23 cellular contexts compared by ENCODE assay signal in genomic region chr1:21635138-21635535, GRCh38. TPM values are rescaled to one million over a fixed set of nuclear protein-coding genes. Genes with fewer than 3 reads are reported as not detected.
A peak's percentile ranks its signal among the peaks of the same experiment; 100 is the strongest.
DNase-seq lines count a peak whose midpoint lies in the region; ATAC-seq and TF ChIP-seq lines count a peak whose summit lies in the region.
"Had no signal": no experiment of that assay in that cellular context is flagged by ENCODE, and none has a peak within 500 bp of the region (broad histone marks: within the 10 kb centered on the region; RNA-seq: fewer than 3 reads in every experiment).

No MANE protein-coding gene starts in this region.

- H4K5ac ChIP-seq in H9 (ENCODE audit: insufficient read length, low read depth, low read length), result no peak overlapping the region

- H3K36me3 ChIP-seq in body of pancreas (replicated peaks in 1 of 2; ENCODE audit: insufficient read depth in 1 of 2, low read depth in 2 of 2) (no peaks in the 10 kb centered on the region), stomach (no peaks in the 10 kb centered on the region), SJCRH30 (no peaks in the 10 kb centered on the region)
- H3K36me3 ChIP-seq: brain microvascular endothelial cell, ovary, sigmoid colon had no signal

- intact Hi-C loops in body of pancreas (cut with DNase I), result no loop called here
- intact Hi-C loops in stomach (cut with DNase I; ENCODE audit: low total_unique reads), result no loop called here

- H3K23ac ChIP-seq in H9 (ENCODE audit: insufficient read length, low read depth, low read length), result no peak overlapping the region

- DNase-seq in H9, result no peak
- no peak for DNase-seq in body of pancreas
- DNase-seq in kidney tubule cell (ENCODE audit: low spot score), result peak; percentile 84
- DNase-seq in stomach, result no peak
- no peak for DNase-seq in NCI-H748 (lab: John Stamatoyannopoulos, UW; ENCODE audit: unreplicated experiment)
- no peak for DNase-seq in SJCRH30
- no peak for DNase-seq in KG1 (lab: John Stamatoyannopoulos, UW)
- no peak for DNase-seq in NCI-H2196 (lab: John Stamatoyannopoulos, UW; ENCODE audit: unreplicated experiment)
- DNase-seq: activated B cell treated with CpG ODN at 0.5 μM for 24 hours; activated CD4-positive, alpha-beta memory T cell treated with anti-CD3 and anti-CD28 coated beads for 36 hours; activated effector memory CD4-positive, alpha-beta T cell treated with Interleukin-2 at 50 U/mL for 16 hours; activated naive CD8-positive, alpha-beta T cell treated with anti-CD3 and anti-CD28 coated beads, Interleukin-2, amount 10 ng/mL, durations not matched to agents 7 days and 5 days; brain microvascular endothelial cell; DND-41; left cardiac atrium; naive thymus-derived CD4-positive, alpha-beta T cell; NCI-H1417; NCI-H510A; ovary; sigmoid colon; stimulated activated CD4-positive, alpha-beta T cell treated with anti-CD3 and anti-CD28 coated beads, Interleukin-15, amount 100 ng/mL, for 24 hours; stimulated activated CD8-positive, alpha-beta memory T cell treated with anti-CD3 and anti-CD28 coated beads, Interleukin-4, amount 100 ng/mL, for 48 hours had no signal

- H3K79me1 ChIP-seq in H9 (ENCODE audit: insufficient read depth, low read depth, low read length, poor library complexity, severe bottlenecking), result no peaks in the 10 kb centered on the region

- peak overlapping the region in 2 of 3 experiments; percentile 33 to 57; a peak in 3 of 7 replicates for H3K27ac Mint-ChIP-seq in H9
- H3K27ac Mint-ChIP-seq: activated B cell treated with CpG ODN at 0.5 μM for 24 hours; activated CD4-positive, alpha-beta memory T cell treated with anti-CD3 and anti-CD28 coated beads for 36 hours; activated naive CD8-positive, alpha-beta T cell treated with anti-CD3 and anti-CD28 coated beads, Interleukin-2, amount 10 ng/mL, durations not matched to agents 7 days and 5 days; naive thymus-derived CD4-positive, alpha-beta T cell had no signal

- H3K23me2 ChIP-seq in H9 (ENCODE audit: insufficient read length, low read depth, low read length, poor library complexity, severe bottlenecking), result no peaks in the 10 kb centered on the region

- H3K9me3 Mint-ChIP-seq in H9, result no peaks in the 10 kb centered on the region
- H3K9me3 Mint-ChIP-seq: activated B cell treated with CpG ODN at 0.5 μM for 24 hours; activated CD4-positive, alpha-beta memory T cell treated with anti-CD3 and anti-CD28 coated beads for 36 hours; activated naive CD8-positive, alpha-beta T cell treated with anti-CD3 and anti-CD28 coated beads, Interleukin-2, amount 10 ng/mL, durations not matched to agents 7 days and 5 days had no signal

- H3K4me1 ChIP-seq in H9 (ENCODE audit: insufficient read depth, low read length) (no peaks in the 10 kb centered on the region; the same call in 1 of the 2 replicates), body of pancreas (peaks cover 84% of the 10 kb centered on the region), stomach (peaks cover 33 to 58% (median 51%) of the 10 kb centered on the region in 4 donors), SJCRH30 (peaks cover 30% of the 10 kb centered on the region)
- H3K4me1 ChIP-seq: sigmoid colon had no signal

- no peak for TF ChIP-seq EP300 in stomach (IDR thresholded peaks at IDR 0.05)

- H3K18ac ChIP-seq in H9 (ENCODE audit: insufficient read length, low read depth, low read length), result no peak overlapping the region

- no peak overlapping the region for H3K4ac ChIP-seq in H9 (ENCODE audit: low read depth, low read length)

- H3K36me3 Mint-ChIP-seq in H9 (ENCODE audit: insufficient read depth in 1 of 3, low read depth in 3 of 3), result no peaks in the 10 kb centered on the region
- H3K36me3 Mint-ChIP-seq: activated CD4-positive, alpha-beta memory T cell treated with anti-CD3 and anti-CD28 coated beads for 36 hours; activated naive CD8-positive, alpha-beta T cell treated with anti-CD3 and anti-CD28 coated beads, Interleukin-2, amount 10 ng/mL, durations not matched to agents 7 days and 5 days; naive thymus-derived CD4-positive, alpha-beta T cell had no signal

- H2BK12ac ChIP-seq in H9 (ENCODE audit: insufficient read length, low read depth, low read length), result no peak overlapping the region

- no peak overlapping the region for H2AFZ ChIP-seq in H9 (ENCODE audit: low read length)

- H3K27ac ChIP-seq in H9 (ENCODE audit: insufficient read length, low read depth, low read length) (no peak overlapping the region), body of pancreas (peak overlapping the region; percentile 79 to 96 (median 86)), stomach (peak overlapping the region; percentile 39 to 85 (median 78)), SJCRH30 (no peak overlapping the region)
- H3K27ac ChIP-seq: brain microvascular endothelial cell, ovary, sigmoid colon had no signal

- H3K56ac ChIP-seq in H9 (ENCODE audit: insufficient read length, low read depth, low read length), result no peak overlapping the region

- H3T11ph ChIP-seq in H9 (ENCODE audit: low read length), result no peak overlapping the region

- H2BK20ac ChIP-seq in H9 (ENCODE audit: low read depth, low read length, poor library complexity, severe bottlenecking), result no peak overlapping the region

- H3K79me2 ChIP-seq in H9 (ENCODE audit: insufficient read depth, low read length), result no peaks in the 10 kb centered on the region

- peaks cover 38 to 57% of the 10 kb centered on the region in 2 experiments for H3K4me1 Mint-ChIP-seq in H9
- H3K4me1 Mint-ChIP-seq: activated B cell treated with CpG ODN at 0.5 μM for 24 hours; activated naive CD8-positive, alpha-beta T cell treated with anti-CD3 and anti-CD28 coated beads, Interleukin-2, amount 10 ng/mL, durations not matched to agents 7 days and 5 days had no signal

- no peak overlapping the region for H3K4me3 Mint-ChIP-seq in H9
- H3K4me3 Mint-ChIP-seq: activated B cell treated with CpG ODN at 0.5 μM for 24 hours; activated CD4-positive, alpha-beta memory T cell treated with anti-CD3 and anti-CD28 coated beads for 36 hours; activated naive CD8-positive, alpha-beta T cell treated with anti-CD3 and anti-CD28 coated beads, Interleukin-2, amount 10 ng/mL, durations not matched to agents 7 days and 5 days; naive thymus-derived CD4-positive, alpha-beta T cell had no signal

- no peaks in the 10 kb centered on the region; the same call in 1 of the 2 replicates for H3K27me3 Mint-ChIP-seq in H9 (ENCODE audit: low read depth)

- no peak overlapping the region for H2BK15ac ChIP-seq in H9 (ENCODE audit: low read depth, low read length)

- H4K20me1 ChIP-seq in H9 (ENCODE audit: control insufficient read depth, insufficient read depth, insufficient read length), result no peaks in the 10 kb centered on the region

- H3K27me3 ChIP-seq in H9 (ENCODE audit: insufficient read depth, low read length) (no peaks in the 10 kb centered on the region), body of pancreas (no peaks in the 10 kb centered on the region), stomach (peaks cover 0 to 32% (median 0%) of the 10 kb centered on the region in 3 donors), SJCRH30 (no peaks in the 10 kb centered on the region)
- H3K27me3 ChIP-seq: ovary had no signal

- H2BK120ac ChIP-seq in H9 (ENCODE audit: low read depth, low read length, poor library complexity, severe bottlenecking), result no peak overlapping the region

- H3K14ac ChIP-seq in H9 (ENCODE audit: insufficient read depth, low read length), result no peak overlapping the region; the same call in 1 of the 2 replicates

- no peak overlapping the region for H3K4me3 ChIP-seq in body of pancreas
- no peak overlapping the region for H3K4me3 ChIP-seq in stomach
- no peak overlapping the region for H3K4me3 ChIP-seq in SJCRH30
- H3K4me3 ChIP-seq: GM12878, ovary, sigmoid colon had no signal

- H4K91ac ChIP-seq in H9 (ENCODE audit: insufficient read length, low read depth, low read length), result no peak overlapping the region

- no peak overlapping the region for H2BK5ac ChIP-seq in H9 (ENCODE audit: insufficient read length, low read length)

- H3K9me3 ChIP-seq in H9 (ENCODE audit: control insufficient read depth, low read depth, low read length) (no peaks in the 10 kb centered on the region), body of pancreas (no peaks in the 10 kb centered on the region), stomach (no peaks in the 10 kb centered on the region), SJCRH30 (replicated peaks) (no peaks in the 10 kb centered on the region)
- H3K9me3 ChIP-seq: ovary, sigmoid colon had no signal

- no peak for ATAC-seq in body of pancreas
- ATAC-seq: GM12878; left cardiac atrium; naive thymus-derived CD4-positive, alpha-beta T cell had no signal

- H3K9ac ChIP-seq in H9 (ENCODE audit: extremely low read depth, insufficient read length, low read length), result no peak overlapping the region

- H3K4me2 ChIP-seq in H9 (ENCODE audit: insufficient read depth, insufficient read length, low read length), result no peak overlapping the region

- TF ChIP-seq POLR2A in body of pancreas (IDR thresholded peaks at IDR 0.05) (no peak), stomach (IDR thresholded peaks at IDR 0.05) (no peak)

- no peak overlapping the region for H2AK5ac ChIP-seq in H9 (ENCODE audit: insufficient read length, low read length)

- WGBS in H9 (ENCODE audit: extremely low coverage, insufficient read length, low lambda C conversion rate), result no CpG with 5 or more reads among the region's 7 CpGs
- 79% methylated on average over 5 to 7 of the region's 7 CpGs for WGBS in body of pancreas, 2 donors
- WGBS in stomach, 5 donors, result 64 to 75% (median 67%) methylated on average over 7 of the region's 7 CpGs

- H4K8ac ChIP-seq in H9 (replicated peaks; ENCODE audit: insufficient read length, low read depth, low read length), result no peak overlapping the region

- TF ChIP-seq CTCF in H9 (conservative IDR thresholded peaks at IDR 0.05) (no peak), body of pancreas (IDR thresholded peaks at IDR 0.05) (no peak), stomach (IDR thresholded peaks at IDR 0.05) (no peak)

RNA-seq across cellular contexts. Expression of gene RAP1GAP, which starts 34.0 kb away (rescaled TPM):
- total RNA-seq in H9 (2021) (6.4 and 7.9 TPM in 2 replicates), body of pancreas (100 to 1,000 TPM in 1 of 2 donors, 10 to 100 TPM in 1; 46.5 to 104 TPM), stomach (100 to 1,000 TPM in 1 of 5 donors, 10 to 100 TPM in 4; 21.1 to 117 (median 60.6) TPM)
- polyA plus RNA-seq in stomach, result 10 to 100 TPM; 48.6 to 98.3 (median 57.9) TPM
- 5.2 and 8.4 TPM in 2 replicates for total RNA-seq in SJCRH30 (2014; rRNA removed; shearing (Covaris generic))
- polyA plus RNA-seq: naive thymus-derived CD4-positive, alpha-beta T cell had no signal

Comparison
In these comparisons a context has a peak if more than half of its experiments do, and no peak if none do; other contexts are left out.
1. H3K27ac ChIP-seq: peak in body of pancreas (4 of 4) and stomach (5 of 5); none in H9 (single experiment) and SJCRH30 (single experiment).